Comparison of ENCODE assay signal across 31 cellular contexts in genomic region chr6:159415540-159415939, GRCh38.
"Had no signal": no experiment of that assay in that cellular context is flagged by ENCODE, and none has a peak within 500 bp of the region (broad histone marks: within the 10 kb centered on the region; RNA-seq: fewer than 3 reads in every experiment).

No MANE protein-coding gene starts in this region.

- ATAC-seq: activated CD4-positive, alpha-beta T cell treated with anti-CD3 and anti-CD28 coated beads for 36 hours; activated CD4-positive, CD25-positive, alpha-beta regulatory T cell treated with anti-CD3 and anti-CD28 coated beads, Interleukin-2, amount 50 U/mL, for 24 hours; activated CD8-positive, alpha-beta memory T cell treated with anti-CD3 and anti-CD28 coated beads, Interleukin-2, amount 10 ng/mL, durations not matched to agents 7 days and 5 days; activated CD8-positive, alpha-beta T cell treated with anti-CD3 and anti-CD28 coated beads, Interleukin-2, amount 10 ng/mL, durations not matched to agents 7 days and 5 days; activated naive CD8-positive, alpha-beta T cell treated with anti-CD3 and anti-CD28 coated beads, Interleukin-2, amount 50 U/mL, for 24 hours; WTC11 had no signal

- H3K27me3 ChIP-seq: ascending aorta, cardiac muscle cell had no signal

- H3K4me3 ChIP-seq: ascending aorta, cardiac muscle cell had no signal

- H3K27ac ChIP-seq: ascending aorta, cardiac muscle cell, WERI-Rb-1 had no signal

- H3K36me3 ChIP-seq: ascending aorta, cardiac muscle cell, WERI-Rb-1 had no signal

- H3K4me1 ChIP-seq: ascending aorta had no signal

- DNase-seq: activated CD4-positive, alpha-beta memory T cell treated with anti-CD3 and anti-CD28 coated beads, Interleukin-2, amount 10 ng/mL, durations not matched to agents 7 days and 5 days; activated CD4-positive, alpha-beta T cell treated with anti-CD3 and anti-CD28 coated beads for 1 hour; activated CD4-positive, alpha-beta T cell treated with anti-CD3 and anti-CD28 coated beads for 36 hours; activated CD4-positive, alpha-beta T cell treated with anti-CD3 and anti-CD28 coated beads for 48 hours; activated CD4-positive, alpha-beta T cell treated with anti-CD3 and anti-CD28 coated beads, Interleukin-2, amount 10 ng/mL, durations not matched to agents 7 days and 5 days; activated CD4-positive, alpha-beta T cell treated with anti-CD3 and anti-CD28 coated beads, Interleukin-2, amount 50 U/mL, for 48 hours; activated CD4-positive, CD25-positive, alpha-beta regulatory T cell; activated CD8-positive, alpha-beta memory T cell treated with anti-CD3 and anti-CD28 coated beads for 24 hours; activated CD8-positive, alpha-beta memory T cell treated with anti-CD3 and anti-CD28 coated beads, Interleukin-2, amount 10 ng/mL, durations not matched to agents 7 days and 5 days; activated CD8-positive, alpha-beta memory T cell treated with anti-CD3 and anti-CD28 coated beads, Interleukin-2, amount 50 U/mL, for 48 hours; activated CD8-positive, alpha-beta T cell treated with anti-CD3 and anti-CD28 coated beads, Interleukin-2, amount 10 ng/mL, durations not matched to agents 7 days and 5 days; activated effector memory CD4-positive, alpha-beta T cell treated with Interleukin-2 at 50 U/mL for 16 hours; activated gamma-delta T cell; activated naive CD4-positive, alpha-beta T cell treated with anti-CD3 and anti-CD28 coated beads, Interleukin-2, amount 10 ng/mL, durations not matched to agents 7 days and 5 days; activated naive CD4-positive, alpha-beta T cell treated with Interleukin-2 at 50 U/mL for 16 hours; activated naive CD8-positive, alpha-beta T cell treated with anti-CD3 and anti-CD28 coated beads, Interleukin-2, amount 10 ng/mL, durations not matched to agents 7 days and 5 days; activated naive CD8-positive, alpha-beta T cell treated with anti-CD3 and anti-CD28 coated beads, Interleukin-2, amount 50 U/mL, for 24 hours; activated T-cell treated with anti-CD3 and anti-CD28 coated beads, Interleukin-2, amount 50 U/mL, for 24 hours; activated T-cell treated with anti-CD3 and anti-CD28 coated beads, Interleukin-2, amount 50 U/mL, for 48 hours; amygdala; anterior cingulate cortex; caudate nucleus; cerebellar nuclear complex; T-helper 2 cell; T-helper 9 cell; WERI-Rb-1 had no signal

- FAIRE-seq: bronchial epithelial cell had no signal
